In the genomic region with DNA sequence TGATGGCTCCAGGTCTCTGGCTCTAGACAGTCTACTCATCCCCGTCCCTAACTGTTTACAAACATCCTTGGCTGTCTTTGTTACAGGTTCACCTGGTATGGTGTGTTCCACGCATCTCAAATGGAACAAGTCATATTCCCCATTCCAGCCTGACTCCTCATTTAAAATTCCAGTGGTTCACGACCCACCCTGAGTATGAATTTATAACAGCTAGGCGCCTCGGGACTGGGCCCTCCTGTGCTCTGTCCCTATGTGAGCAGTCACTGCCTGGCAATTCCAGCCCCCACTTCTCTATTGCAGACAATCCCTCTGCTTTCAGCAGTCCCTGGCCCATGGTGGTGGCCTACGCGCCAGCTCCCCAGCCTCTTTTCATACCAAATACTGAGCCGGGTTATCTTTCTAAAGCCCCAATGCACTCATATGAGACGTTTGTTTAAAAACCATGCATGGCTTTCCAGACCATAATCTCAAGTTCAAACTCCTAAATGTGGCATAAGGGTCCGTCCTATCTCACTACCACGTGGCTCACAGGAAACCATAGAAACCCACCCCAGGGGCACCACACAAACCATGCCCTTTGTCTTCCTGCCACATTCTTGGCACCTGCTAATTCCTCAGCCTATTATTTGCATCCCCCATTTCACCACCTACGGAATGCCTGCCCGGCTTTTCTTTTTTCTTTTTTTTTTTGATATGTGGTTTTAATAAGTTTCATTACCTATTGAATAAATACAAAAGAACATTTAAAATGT, we compare ENCODE assay signal across 8 cellular contexts. TPM values are rescaled to one million over a fixed set of nuclear protein-coding genes. Genes with fewer than 3 reads are reported as not detected.
DNase-seq lines count a peak whose midpoint lies in the region; ATAC-seq and TF ChIP-seq lines count a peak whose summit lies in the region.

No MANE protein-coding gene starts in this region.

- H3K4me3 Mint-ChIP-seq in stimulated activated naive CD8-positive, alpha-beta T cell treated with anti-CD3 and anti-CD28 coated beads, Interleukin-15, Interleukin-2, amounts not matched to agents 100 ng/mL and 50 ng/mL, for 24 hours = peak overlapping the region; percentile 91
- H3K4me3 Mint-ChIP-seq in brain = peak overlapping the region; percentile 87 to 97 (median 89)

- H3K36me3 ChIP-seq in mesenchymal stem cell (ENCODE audit: control insufficient read depth in 1 of 2, insufficient read depth in 2 of 2, low read depth in 1 of 2, low read length in 2 of 2) (no peaks in the 10 kb centered on the region), vagina (no peaks in the 10 kb centered on the region)
- H3K36me3 ChIP-seq in effector memory CD4-positive, alpha-beta T cell (ENCODE audit: control insufficient read depth, insufficient read depth, low read length) = no peaks in the 10 kb centered on the region

- no peak for TF ChIP-seq CTCF in brain (conservative IDR thresholded peaks at IDR 0.05)
- TF ChIP-seq CTCF in vagina (IDR thresholded peaks at IDR 0.05) = no peak
- no peak for TF ChIP-seq CTCF in GM13976 (IDR thresholded peaks at IDR 0.05; ENCODE audit: borderline replicate concordance, control extremely low read depth, extremely low read depth, insufficient read depth, missing control alignments)

- H2BK120ac ChIP-seq in mesenchymal stem cell (ENCODE audit: low read depth, low read length) = no peak overlapping the region

- H3K18ac ChIP-seq in mesenchymal stem cell (ENCODE audit: low read depth in 1 of 2, low read length in 2 of 2) = peak overlapping the region in 1 of 2 experiments; percentile 60

- H4K91ac ChIP-seq in mesenchymal stem cell (ENCODE audit: low read length) = peak overlapping the region; percentile 6

- peaks cover 61% of the 10 kb centered on the region for H3K4me1 Mint-ChIP-seq in stimulated activated naive CD8-positive, alpha-beta T cell treated with anti-CD3 and anti-CD28 coated beads, Interleukin-15, Interleukin-2, amounts not matched to agents 100 ng/mL and 50 ng/mL, for 24 hours (ENCODE audit: low read depth)
- H3K4me1 Mint-ChIP-seq in brain = peaks cover 35% of the 10 kb centered on the region

- H4K8ac ChIP-seq in mesenchymal stem cell (ENCODE audit: low read length) = peak overlapping the region; percentile 91

- peaks cover 8% of the 10 kb centered on the region for H3K79me1 ChIP-seq in mesenchymal stem cell (replicated peaks; ENCODE audit: low read length, poor library complexity, severe bottlenecking)

- no peak overlapping the region for H2AFZ ChIP-seq in mesenchymal stem cell (ENCODE audit: low read depth, low read length)

- no peak overlapping the region for H2BK12ac ChIP-seq in mesenchymal stem cell (ENCODE audit: low read length in 2 of 2)

- peak overlapping the region; percentile 96 for H3K27ac Mint-ChIP-seq in stimulated activated naive CD8-positive, alpha-beta T cell treated with anti-CD3 and anti-CD28 coated beads, Interleukin-15, Interleukin-2, amounts not matched to agents 100 ng/mL and 50 ng/mL, for 24 hours
- H3K27ac Mint-ChIP-seq in brain = peak overlapping the region; percentile 90 to 100 (median 97)

- no peak overlapping the region for H3K23ac ChIP-seq in mesenchymal stem cell (ENCODE audit: low read length in 2 of 2)

- TF ChIP-seq POLR2A in vagina (IDR thresholded peaks at IDR 0.05) = no peak

- H3K4me3 ChIP-seq in mesenchymal stem cell (ENCODE audit: insufficient read depth in 1 of 2, low read depth in 1 of 2, low read length in 2 of 2) (peak overlapping the region in 1 of 2 experiments; percentile 85), vagina (peak overlapping the region; percentile 63 to 77)
- no peak overlapping the region for H3K4me3 ChIP-seq in effector memory CD4-positive, alpha-beta T cell (ENCODE audit: insufficient read depth, low read depth, low read length, poor library complexity, severe bottlenecking)

- no peaks in the 10 kb centered on the region for H3K27me3 ChIP-seq in mesenchymal stem cell (ENCODE audit: control insufficient read depth in 1 of 2, insufficient read depth in 1 of 2, low read length in 2 of 2)
- no peaks in the 10 kb centered on the region for H3K27me3 ChIP-seq in vagina
- no peaks in the 10 kb centered on the region for H3K27me3 ChIP-seq in effector memory CD4-positive, alpha-beta T cell (replicated peaks; ENCODE audit: control insufficient read depth, insufficient read depth, low read length, poor library complexity, severe bottlenecking)

- in situ Hi-C loops in GM13976 (cut with MboI; ENCODE audit: low sequenced_read_pairs, unreplicated experiment) = no loop called here

- peak overlapping the region; percentile 92 for H3K9ac ChIP-seq in mesenchymal stem cell (ENCODE audit: low read length)

- H3K36me3 Mint-ChIP-seq in stimulated activated naive CD8-positive, alpha-beta T cell treated with anti-CD3 and anti-CD28 coated beads, Interleukin-15, Interleukin-2, amounts not matched to agents 100 ng/mL and 50 ng/mL, for 24 hours (ENCODE audit: low read depth) = no peaks in the 10 kb centered on the region
- no peaks in the 10 kb centered on the region for H3K36me3 Mint-ChIP-seq in brain

- peak overlapping the region; percentile 15 to 26 for H3K4ac ChIP-seq in mesenchymal stem cell (ENCODE audit: low read depth in 1 of 2, low read length in 2 of 2)

- intact Hi-C loops in vagina (cut with DNase I) = no loop called here

- ATAC-seq in stimulated activated naive CD8-positive, alpha-beta T cell treated with anti-CD3 and anti-CD28 coated beads, Interleukin-15, Interleukin-2, amounts not matched to agents 100 U/mL and 50 U/mL, for 24 hours = no peak
- no peak for ATAC-seq in GM21367 (IDR thresholded peaks at IDR 0.05; ENCODE audit: unreplicated experiment)

- no peak overlapping the region for H3K14ac ChIP-seq in mesenchymal stem cell (ENCODE audit: low read length in 2 of 2)

- H3K4me1 ChIP-seq in mesenchymal stem cell (ENCODE audit: control insufficient read depth, insufficient read depth, low read depth, low read length) (peaks cover 3% of the 10 kb centered on the region), vagina (peaks cover 13% of the 10 kb centered on the region)
- H3K4me1 ChIP-seq in effector memory CD4-positive, alpha-beta T cell (ENCODE audit: control insufficient read depth, insufficient read depth, low read length, poor library complexity, severe bottlenecking) = peaks cover 5% of the 10 kb centered on the region

- H3K27me3 Mint-ChIP-seq in stimulated activated naive CD8-positive, alpha-beta T cell treated with anti-CD3 and anti-CD28 coated beads, Interleukin-15, Interleukin-2, amounts not matched to agents 100 ng/mL and 50 ng/mL, for 24 hours = no peaks in the 10 kb centered on the region
- peaks cover 11% of the 10 kb centered on the region for H3K27me3 Mint-ChIP-seq in brain

- H3K9me3 ChIP-seq in mesenchymal stem cell (ENCODE audit: control insufficient read depth, low read length) = no peaks in the 10 kb centered on the region
- H3K9me3 ChIP-seq in vagina = no peaks in the 10 kb centered on the region
- no peaks in the 10 kb centered on the region for H3K9me3 ChIP-seq in effector memory CD4-positive, alpha-beta T cell (ENCODE audit: control insufficient read depth, low read length)

- H2AK5ac ChIP-seq in mesenchymal stem cell (ENCODE audit: low read length, severe bottlenecking) = peak overlapping the region; percentile 4

- H3K27ac ChIP-seq in mesenchymal stem cell (ENCODE audit: low read length, poor library complexity, severe bottlenecking) = peak overlapping the region; percentile 91
- peak overlapping the region; percentile 94 for H3K27ac ChIP-seq in vagina
- H3K27ac ChIP-seq in effector memory CD4-positive, alpha-beta T cell (ENCODE audit: insufficient read depth, low read length, poor library complexity, severe bottlenecking) = no peak overlapping the region

- no peak overlapping the region for H2BK5ac ChIP-seq in mesenchymal stem cell (ENCODE audit: low read depth, low read length, poor library complexity, severe bottlenecking)

- peak overlapping the region; percentile 81 for H3K4me2 ChIP-seq in mesenchymal stem cell (ENCODE audit: low read length, poor library complexity, severe bottlenecking)

- WGBS in mesenchymal stem cell = 83% methylated on average over 11 of the region's 13 CpGs

- H3K9me3 Mint-ChIP-seq in stimulated activated naive CD8-positive, alpha-beta T cell treated with anti-CD3 and anti-CD28 coated beads, Interleukin-15, Interleukin-2, amounts not matched to agents 100 ng/mL and 50 ng/mL, for 24 hours = no peaks in the 10 kb centered on the region
- peaks cover 0 to 2% (median 0%) of the 10 kb centered on the region in 5 experiments for H3K9me3 Mint-ChIP-seq in brain

- H2BK15ac ChIP-seq in mesenchymal stem cell (ENCODE audit: low read depth, poor library complexity, severe bottlenecking) = peak overlapping the region; percentile 26

- no peak for DNase-seq in stimulated activated naive CD8-positive, alpha-beta T cell treated with anti-CD3 and anti-CD28 coated beads, Interleukin-15, Interleukin-2, amounts not matched to agents 100 U/mL and 50 U/mL, for 24 hours
- DNase-seq in mesenchymal stem cell = no peak
- no peak for DNase-seq in vagina (ENCODE audit: extremely low spot score in 2 of 2)
- no peak for DNase-seq in effector memory CD4-positive, alpha-beta T cell
- no peak for DNase-seq in GM13976 (ENCODE audit: low spot score)

RNA-seq across cellular contexts. Expression of gene SERPINB8, which starts 1.6 kb away (rescaled TPM):
- 3.4 TPM for polyA plus RNA-seq in brain (ENCODE audit: insufficient read depth, low read depth, low replicate concordance)
- polyA plus RNA-seq in mesenchymal stem cell (2013, experiment 1 of 2) = 26.8 TPM
- 28.5 TPM for polyA plus RNA-seq in mesenchymal stem cell (2013, experiment 2 of 2)
- 18.7 TPM for total RNA-seq in vagina

RNA-seq across cellular contexts. Expression of gene HMSD, which starts 22.4 kb away (rescaled TPM):
- 5.3 TPM for polyA plus RNA-seq in brain (ENCODE audit: insufficient read depth, low read depth, low replicate concordance)
- 8.2 TPM for polyA plus RNA-seq in mesenchymal stem cell (2013, experiment 1 of 2)
- 19.3 TPM for polyA plus RNA-seq in mesenchymal stem cell (2013, experiment 2 of 2)
- not detected for total RNA-seq in vagina
